ENCODE assay signal across 22 cellular contexts in genomic region chr9:122008559-122008958, GRCh38.
"Had no signal": no experiment of that assay in that cellular context is flagged by ENCODE, and none has a peak within 500 bp of the region (broad histone marks: within the 10 kb centered on the region; RNA-seq: fewer than 3 reads in every experiment).

No MANE protein-coding gene starts in this region.

- H3K4me3 ChIP-seq: coronary artery, gastroesophageal sphincter, heart left ventricle, left lung, mucosa of descending colon, sigmoid colon, skin epidermis, spleen, thoracic aorta, tibial nerve, upper lobe of left lung had no signal

- DNase-seq: dermis blood vessel endothelial cell; effector CD4-positive, alpha-beta T cell; foreskin fibroblast; heart left ventricle; hippocampal formation; left cardiac atrium; left lung; mesenchymal stem cell; mucosa of descending colon; naive B cell; right cardiac atrium; sigmoid colon; spleen; stimulated activated naive B cell treated with anti-CD40 and anti-IgM and Interleukin-4, amounts not matched to agents 10 μg/mL and 1 μg/mL and 100 μg/mL, for 72 hours; upper lobe of left lung had no signal

- H3K9ac ChIP-seq: parathyroid adenoma had no signal

- H3K36me3 ChIP-seq: gastroesophageal sphincter, heart left ventricle, left lung, neutrophil, sigmoid colon, spleen, thoracic aorta, tibial nerve, upper lobe of left lung had no signal

- H3K9me3 ChIP-seq: gastroesophageal sphincter, heart left ventricle, left lung, mucosa of descending colon, neutrophil, sigmoid colon, spleen, thoracic aorta, tibial nerve, upper lobe of left lung had no signal

- H3K27ac ChIP-seq: coronary artery, gastroesophageal sphincter, heart left ventricle, left lung, neutrophil, parathyroid adenoma, sigmoid colon, skin epidermis, spleen, thoracic aorta, tibial nerve, upper lobe of left lung had no signal

- H3K4me1 ChIP-seq: left lung, upper lobe of left lung had no signal

- H3K27me3 ChIP-seq: gastroesophageal sphincter, heart left ventricle, left lung, neutrophil, sigmoid colon, spleen, tibial nerve, upper lobe of left lung had no signal
